23 cellular contexts compared by ENCODE assay signal in genomic region chr1:162381941-162382750, GRCh38. TPM values are rescaled to one million over a fixed set of nuclear protein-coding genes. Genes with fewer than 3 reads are reported as not detected.
DNase-seq lines count a peak whose midpoint lies in the region; ATAC-seq and TF ChIP-seq lines count a peak whose summit lies in the region.
"Had no signal": no experiment of that assay in that cellular context is flagged by ENCODE, and none has a peak within 500 bp of the region (broad histone marks: within the 10 kb centered on the region; RNA-seq: fewer than 3 reads in every experiment).

No MANE protein-coding gene starts in this region.

- no peaks in the 10 kb centered on the region for H3K36me3 ChIP-seq in Peyer's patch
- H3K36me3 ChIP-seq in esophagus (ENCODE audit: control insufficient read depth in 2 of 2, insufficient read depth in 2 of 2, low read length in 1 of 2) = no peaks in the 10 kb centered on the region
- no peaks in the 10 kb centered on the region for H3K36me3 ChIP-seq in lower lobe of right lung
- H3K36me3 ChIP-seq in testis (ENCODE audit: low read depth, missing control alignments) = no peaks in the 10 kb centered on the region

- TF ChIP-seq CTCF in Peyer's patch (IDR thresholded peaks at IDR 0.05) (no peak), lower lobe of right lung (IDR thresholded peaks at IDR 0.05) (no peak), testis (IDR thresholded peaks at IDR 0.05) (no peak)

- H3K27me3 ChIP-seq in Peyer's patch (no peaks in the 10 kb centered on the region), esophagus (ENCODE audit: control insufficient read depth in 1 of 2, insufficient read depth in 2 of 2, low read length in 2 of 2) (no peaks in the 10 kb centered on the region), lower lobe of right lung (ENCODE audit: low read depth) (no peaks in the 10 kb centered on the region), testis (no peaks in the 10 kb centered on the region)

- peak in 1 of 2 donors; percentile 5 for ATAC-seq in lower lobe of right lung

- no peaks in the 10 kb centered on the region for H3K9me3 ChIP-seq in Peyer's patch
- no peaks in the 10 kb centered on the region for H3K9me3 ChIP-seq in esophagus (ENCODE audit: control insufficient read depth in 2 of 2, insufficient read depth in 1 of 2, low read depth in 1 of 2, low read length in 1 of 2)
- H3K9me3 ChIP-seq in lower lobe of right lung = no peaks in the 10 kb centered on the region
- no peaks in the 10 kb centered on the region for H3K9me3 ChIP-seq in testis

- H3K4me1 ChIP-seq in Peyer's patch (peaks cover 0 to 19% (median 0%) of the 10 kb centered on the region in 4 donors), esophagus (ENCODE audit: control insufficient read depth in 2 of 2, insufficient read depth in 2 of 2, low read length in 1 of 2) (peaks cover 0 to 12% of the 10 kb centered on the region in 2 donors), lower lobe of right lung (no peaks in the 10 kb centered on the region), testis (no peaks in the 10 kb centered on the region)

- TF ChIP-seq POLR2A in Peyer's patch (IDR thresholded peaks at IDR 0.05) (no peak), testis (IDR thresholded peaks at IDR 0.05) (no peak)

- 76 to 80% methylated on average over 13 of the region's 13 CpGs for WGBS in esophagus, 2 donors
- WGBS in testis, 2 donors = 86 to 88% methylated on average over 9 to 13 of the region's 13 CpGs

- H3K4me3 ChIP-seq in Peyer's patch (peak overlapping the region in 2 of 4 donors; percentile 30 to 37), esophagus (ENCODE audit: low read depth in 1 of 2, low read length in 2 of 2) (no peak overlapping the region), lower lobe of right lung (no peak overlapping the region), testis (no peak overlapping the region)

- intact Hi-C loops in lower lobe of right lung (cut with DNase I) = no loop called here
- intact Hi-C loops in testis (cut with DNase I; ENCODE audit: low total_unique reads) = no loop called here

- H3K27ac ChIP-seq in Peyer's patch = peak overlapping the region in 3 of 4 donors; percentile 83 to 97 (median 93)
- peak overlapping the region; percentile 96 to 99 for H3K27ac ChIP-seq in esophagus (ENCODE audit: low read depth in 2 of 2, low read length in 1 of 2)
- peak overlapping the region; percentile 67 for H3K27ac ChIP-seq in lower lobe of right lung
- H3K27ac ChIP-seq in testis = no peak overlapping the region

- peak in 1 of 3 donors; percentile 50 for DNase-seq in Peyer's patch
- no peak for DNase-seq in lower lobe of right lung
- DNase-seq in testis = peak; percentile 10
- no peak for DNase-seq in NCI-H2196 treated with DMSO at 0.1 percent for 48 hours (lab: John Stamatoyannopoulos, UW; ENCODE audit: unreplicated experiment)
- no peak for DNase-seq in activated gamma-delta T cell (lab: John Stamatoyannopoulos, UW)
- no peak for DNase-seq in activated effector memory CD4-positive, alpha-beta T cell treated with anti-CD3 and anti-CD28 coated beads, Interleukin-2, amount 50 U/mL, for 16 hours
- DNase-seq in SHP77 treated with DMSO at 0.1 percent for 48 hours (lab: John Stamatoyannopoulos, UW) = no peak
- DNase-seq: activated CD4-positive, alpha-beta T cell treated with anti-CD3 and anti-CD28 coated beads for 4 hours; activated naive CD8-positive, alpha-beta T cell treated with anti-CD3 and anti-CD28 coated beads, Interleukin-2, amount 10 ng/mL, durations not matched to agents 7 days and 5 days; cortex of kidney; DMS153; HCEC 1CT; NCI-H1092 treated with DMSO at 0.1 percent for 48 hours; NCI-H2081 treated with DMSO at 0.1 percent for 48 hours; nucleus accumbens; retina; substantia nigra; SW 1271 had no signal

RNA-seq across cellular contexts. Expression of gene C1orf226, which starts 0.6 kb away (rescaled TPM):
- total RNA-seq in Peyer's patch (10 to 100 TPM in 3 of 4 donors, 1 to 10 TPM in 1; 5.0 to 36.8 (median 26.2) TPM), lower lobe of right lung (6.3 TPM), testis (1 to 10 TPM; 4.2 to 7.5 TPM)
- polyA plus RNA-seq in esophagus (1 to 10 TPM; 2.2 to 4.5 TPM), testis (ENCODE audit: insufficient read depth, low read depth, low replicate concordance) (6.5 TPM)

RNA-seq across cellular contexts. Expression of gene SPATA46, which starts 5.5 kb away (rescaled TPM):
- total RNA-seq in Peyer's patch (not detected), lower lobe of right lung (not detected), testis (10 to 100 TPM; 12.7 to 20.0 TPM)
- polyA plus RNA-seq in esophagus (not detected), testis (ENCODE audit: insufficient read depth, low read depth, low replicate concordance) (72.9 TPM)
- total RNA-seq: activated naive CD8-positive, alpha-beta T cell treated with anti-CD3 and anti-CD28 coated beads, Interleukin-2, amount 10 ng/mL, durations not matched to agents 7 days and 5 days; frontal cortex; LHCN-M2; myocyte; NCI-H460 had no signal

RNA-seq across cellular contexts. Expression of gene SH2D1B, which starts 29.8 kb away (rescaled TPM):
- total RNA-seq in Peyer's patch = 1 to 10 TPM in 2 of 4 donors, under 1 TPM in 1, not detected in 1; 0.76 to 1.9 (median 1.3) TPM
- polyA plus RNA-seq in esophagus = 1 to 10 TPM; 1.2 to 1.3 TPM
- total RNA-seq in lower lobe of right lung = 1.9 TPM
- 1 to 10 TPM in 1 of 2 donors, under 1 TPM in 1; 0.62 to 1.3 TPM for total RNA-seq in testis
- 0.59 TPM for polyA plus RNA-seq in testis (ENCODE audit: insufficient read depth, low read depth, low replicate concordance)
- total RNA-seq: activated naive CD8-positive, alpha-beta T cell treated with anti-CD3 and anti-CD28 coated beads, Interleukin-2, amount 10 ng/mL, durations not matched to agents 7 days and 5 days; frontal cortex; myocyte; NCI-H460 had no signal

Comparison
In these comparisons a context has a peak if more than half of its experiments do, and no peak if none do; other contexts are left out.
1. H3K27ac ChIP-seq: peak in Peyer's patch (3 of 4), esophagus (2 of 2) and lower lobe of right lung (single experiment); none in testis (0 of 2).
2. RNA of gene SPATA46, which starts 5.5 kb away (total RNA-seq): 12.7 to 20.0 TPM in testis; not detected in Peyer's patch and not detected in lower lobe of right lung (single experiment); every median in the first group is over 10 times any median in the second.